ENCODE assay signal across 3 cellular contexts in the genomic region with DNA sequence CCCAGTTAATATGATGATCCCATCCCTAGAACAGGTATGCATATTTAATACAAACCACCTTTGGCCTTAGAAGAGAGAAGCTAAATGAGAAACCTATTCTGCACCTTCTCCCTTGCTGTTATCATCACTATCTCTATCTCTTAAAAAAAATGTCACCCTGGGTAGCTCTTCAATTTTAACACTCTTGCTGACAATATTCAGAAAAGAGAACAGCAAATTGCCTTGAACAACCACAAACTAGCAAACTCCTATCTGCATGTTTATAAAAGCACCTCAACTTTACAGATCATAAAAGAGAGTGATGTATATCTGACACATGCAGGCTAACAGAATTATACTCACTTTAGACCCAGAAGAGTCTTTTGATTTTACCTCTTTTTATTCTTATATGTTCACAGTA.
TF ChIP-seq lines count a peak whose summit lies in the region.

No MANE protein-coding gene starts in this region.

TF ChIP-seq in HEK293T, 16 proteins besides CTCF, POLR2A, EP300 and RAD21:
- TF ChIP-seq ZNF384 (IDR thresholded peaks at IDR 0.05): no peak
- TF ChIP-seq SUZ12 (IDR thresholded peaks at IDR 0.05): no peak
- TF ChIP-seq PKNOX1 (IDR thresholded peaks at IDR 0.05): peak; percentile 54; the same call in 1 of the 2 replicates
- TF ChIP-seq LEF1 (IDR thresholded peaks at IDR 0.05; ENCODE audit: borderline replicate concordance): no peak
- TF ChIP-seq HDGF (IDR thresholded peaks at IDR 0.05; ENCODE audit: borderline replicate concordance): no peak

TF ChIP-seq in GM12878, 131 proteins besides CTCF, POLR2A, EP300 and RAD21:
- TF ChIP-seq NBN (IDR thresholded peaks at IDR 0.05): no peak
- no peak for TF ChIP-seq EGR1 (IDR thresholded peaks at IDR 0.05; ENCODE audit: borderline replicate concordance in 1 of 2, low read depth in 2 of 2, low read length in 2 of 2)
- no peak for TF ChIP-seq RCOR1 (conservative IDR thresholded peaks at IDR 0.05; ENCODE audit: low read depth, low read length)
- TF ChIP-seq, protein P1, sequence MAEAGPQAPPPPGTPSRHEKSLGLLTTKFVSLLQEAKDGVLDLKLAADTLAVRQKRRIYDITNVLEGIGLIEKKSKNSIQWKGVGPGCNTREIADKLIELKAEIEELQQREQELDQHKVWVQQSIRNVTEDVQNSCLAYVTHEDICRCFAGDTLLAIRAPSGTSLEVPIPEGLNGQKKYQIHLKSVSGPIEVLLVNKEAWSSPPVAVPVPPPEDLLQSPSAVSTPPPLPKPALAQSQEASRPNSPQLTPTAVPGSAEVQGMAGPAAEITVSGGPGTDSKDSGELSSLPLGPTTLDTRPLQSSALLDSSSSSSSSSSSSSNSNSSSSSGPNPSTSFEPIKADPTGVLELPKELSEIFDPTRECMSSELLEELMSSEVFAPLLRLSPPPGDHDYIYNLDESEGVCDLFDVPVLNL (IDR thresholded peaks at IDR 0.05; ENCODE audit: low read depth, low read length): no peak
- TF ChIP-seq BRCA1 (IDR thresholded peaks at IDR 0.05; ENCODE audit: low read depth, low read length): no peak
- TF ChIP-seq, protein P2, sequence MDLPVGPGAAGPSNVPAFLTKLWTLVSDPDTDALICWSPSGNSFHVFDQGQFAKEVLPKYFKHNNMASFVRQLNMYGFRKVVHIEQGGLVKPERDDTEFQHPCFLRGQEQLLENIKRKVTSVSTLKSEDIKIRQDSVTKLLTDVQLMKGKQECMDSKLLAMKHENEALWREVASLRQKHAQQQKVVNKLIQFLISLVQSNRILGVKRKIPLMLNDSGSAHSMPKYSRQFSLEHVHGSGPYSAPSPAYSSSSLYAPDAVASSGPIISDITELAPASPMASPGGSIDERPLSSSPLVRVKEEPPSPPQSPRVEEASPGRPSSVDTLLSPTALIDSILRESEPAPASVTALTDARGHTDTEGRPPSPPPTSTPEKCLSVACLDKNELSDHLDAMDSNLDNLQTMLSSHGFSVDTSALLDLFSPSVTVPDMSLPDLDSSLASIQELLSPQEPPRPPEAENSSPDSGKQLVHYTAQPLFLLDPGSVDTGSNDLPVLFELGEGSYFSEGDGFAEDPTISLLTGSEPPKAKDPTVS (IDR thresholded peaks at IDR 0.05; ENCODE audit: low read depth, low read length): no peak
- TF ChIP-seq WRNIP1 (IDR thresholded peaks at IDR 0.05; ENCODE audit: borderline replicate concordance, low read depth, low read length): no peak
- no peak for TF ChIP-seq SUPT20H (IDR thresholded peaks at IDR 0.05; ENCODE audit: borderline replicate concordance, control insufficient read depth, low read depth, low read length)

TF ChIP-seq in neural cell, 6 proteins besides CTCF, POLR2A, EP300 and RAD21:
- TF ChIP-seq, protein P3, sequence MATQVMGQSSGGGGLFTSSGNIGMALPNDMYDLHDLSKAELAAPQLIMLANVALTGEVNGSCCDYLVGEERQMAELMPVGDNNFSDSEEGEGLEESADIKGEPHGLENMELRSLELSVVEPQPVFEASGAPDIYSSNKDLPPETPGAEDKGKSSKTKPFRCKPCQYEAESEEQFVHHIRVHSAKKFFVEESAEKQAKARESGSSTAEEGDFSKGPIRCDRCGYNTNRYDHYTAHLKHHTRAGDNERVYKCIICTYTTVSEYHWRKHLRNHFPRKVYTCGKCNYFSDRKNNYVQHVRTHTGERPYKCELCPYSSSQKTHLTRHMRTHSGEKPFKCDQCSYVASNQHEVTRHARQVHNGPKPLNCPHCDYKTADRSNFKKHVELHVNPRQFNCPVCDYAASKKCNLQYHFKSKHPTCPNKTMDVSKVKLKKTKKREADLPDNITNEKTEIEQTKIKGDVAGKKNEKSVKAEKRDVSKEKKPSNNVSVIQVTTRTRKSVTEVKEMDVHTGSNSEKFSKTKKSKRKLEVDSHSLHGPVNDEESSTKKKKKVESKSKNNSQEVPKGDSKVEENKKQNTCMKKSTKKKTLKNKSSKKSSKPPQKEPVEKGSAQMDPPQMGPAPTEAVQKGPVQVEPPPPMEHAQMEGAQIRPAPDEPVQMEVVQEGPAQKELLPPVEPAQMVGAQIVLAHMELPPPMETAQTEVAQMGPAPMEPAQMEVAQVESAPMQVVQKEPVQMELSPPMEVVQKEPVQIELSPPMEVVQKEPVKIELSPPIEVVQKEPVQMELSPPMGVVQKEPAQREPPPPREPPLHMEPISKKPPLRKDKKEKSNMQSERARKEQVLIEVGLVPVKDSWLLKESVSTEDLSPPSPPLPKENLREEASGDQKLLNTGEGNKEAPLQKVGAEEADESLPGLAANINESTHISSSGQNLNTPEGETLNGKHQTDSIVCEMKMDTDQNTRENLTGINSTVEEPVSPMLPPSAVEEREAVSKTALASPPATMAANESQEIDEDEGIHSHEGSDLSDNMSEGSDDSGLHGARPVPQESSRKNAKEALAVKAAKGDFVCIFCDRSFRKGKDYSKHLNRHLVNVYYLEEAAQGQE (IDR thresholded peaks at IDR 0.05; ENCODE audit: borderline replicate concordance): no peak
- TF ChIP-seq SMC3 (conservative IDR thresholded peaks at IDR 0.05; ENCODE audit: poor library complexity) (no peak), POLR2AphosphoS5 (IDR thresholded peaks at IDR 0.05) (no peak), MXI1 (conservative IDR thresholded peaks at IDR 0.05; ENCODE audit: poor library complexity, severe bottlenecking) (no peak), EZH2 (IDR thresholded peaks at IDR 0.05; ENCODE audit: borderline replicate concordance, insufficient read depth, low read length, poor library complexity, severe bottlenecking) (no peak), TAF1 (IDR thresholded peaks at IDR 0.05; ENCODE audit: low read depth) (no peak)
TF ChIP-seq in neural cell: peak in this region for 0.
